In the genomic region with DNA sequence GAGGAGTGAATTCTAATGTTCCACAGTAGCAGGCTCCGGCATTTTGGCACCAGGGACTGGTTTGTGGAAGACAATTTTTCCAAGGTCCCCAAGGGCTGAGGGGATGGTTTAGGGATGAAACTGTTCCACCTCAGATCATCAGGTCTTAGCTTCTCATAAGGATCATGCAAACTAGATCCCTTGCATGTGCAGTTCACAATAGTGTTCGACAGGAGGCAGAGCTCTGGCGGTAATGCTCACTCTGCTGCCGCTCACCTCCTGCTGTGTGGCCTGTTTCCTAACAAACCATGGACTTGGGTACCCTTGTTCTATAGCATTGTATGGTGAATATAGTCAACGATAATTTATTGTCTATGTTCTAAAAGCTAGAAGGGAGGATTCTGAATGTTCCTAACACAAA, we compare ENCODE assay signal across 28 cellular contexts. TPM values are rescaled to one million over a fixed set of nuclear protein-coding genes. Genes with fewer than 3 reads are reported as not detected.
DNase-seq lines count a peak whose midpoint lies in the region; ATAC-seq, FAIRE-seq and TF ChIP-seq lines count a peak whose summit lies in the region.
"Had no signal": no experiment of that assay in that cellular context is flagged by ENCODE, and none has a peak within 500 bp of the region (broad histone marks: within the 10 kb centered on the region; RNA-seq: fewer than 3 reads in every experiment).

No MANE protein-coding gene starts in this region.

- ATAC-seq in HepG2 (peak; percentile 80), right lobe of liver (no peak)
- ATAC-seq: activated CD8-positive, alpha-beta T cell treated with anti-CD3 and anti-CD28 coated beads, Interleukin-2, amount 10 ng/mL, durations not matched to agents 7 days and 5 days; activated T-cell treated with anti-CD3 and anti-CD28 coated beads, Interleukin-2, amount 50 U/mL, for 4 hours; CD8-positive, alpha-beta T cell; effector memory CD8-positive, alpha-beta T cell; GM12878; heart right ventricle; lower lobe of right lung had no signal

- no peaks in the 10 kb centered on the region for H3K79me2 ChIP-seq in HepG2 (ENCODE audit: insufficient read depth, low read length)

- no peak overlapping the region for H3K4me2 ChIP-seq in HepG2 (ENCODE audit: low read depth, low read length)

- peak; percentile 30 for FAIRE-seq in HepG2 (lab: Jason Lieb, UNC)
- FAIRE-seq: astrocyte, GM12878 had no signal

- POLR2A ChIA-PET in HepG2 (lab: Yijun Ruan, JAX), result no interaction called here

- BruUV-seq in HepG2 (replicated peaks; lab: Mats Ljungman, UMichigan), result no TSS peak

- TF ChIP-seq CTCF in HepG2 (CRISPR knock-in tag; IDR thresholded peaks at IDR 0.05), result peak; percentile 31
- no peak for TF ChIP-seq CTCF in right lobe of liver (IDR thresholded peaks at IDR 0.05)
- TF ChIP-seq CTCF in LNCAP (IDR thresholded peaks at IDR 0.05), result peak; percentile 57
- 0 out of 2 replicates have a peak, but pooled peaks have one; percentile 7 for TF ChIP-seq CTCF in VCaP (conservative IDR thresholded peaks at IDR 0.05)

- WGBS in HepG2 (ENCODE audit: low lambda C conversion rate), result 2% methylated on average over 5 of the region's 5 CpGs
- WGBS in right lobe of liver (ENCODE audit: insufficient coverage, low coverage, low lambda C conversion rate, missing lambda C conversion rate), result 60% methylated on average over 1 of the region's 5 CpGs

- H3K27ac ChIP-seq in HepG2 (ENCODE audit: extremely low read length, insufficient read depth, low read length), result no peak overlapping the region
- no peak overlapping the region for H3K27ac ChIP-seq in right lobe of liver
- no peak overlapping the region for H3K27ac ChIP-seq in VCaP
- H3K27ac ChIP-seq: heart right ventricle, lower lobe of right lung, uterus had no signal

- no peak for TF ChIP-seq RAD21 in HepG2 (CRISPR knock-in tag; IDR thresholded peaks at IDR 0.05)

- no peak overlapping the region for H2AFZ ChIP-seq in HepG2 (ENCODE audit: low read length)

- H3K9me3 ChIP-seq in HepG2 (ENCODE audit: low read length) (no peaks in the 10 kb centered on the region), right lobe of liver (no peaks in the 10 kb centered on the region)
- H3K9me3 ChIP-seq: heart right ventricle, lower lobe of right lung, uterus had no signal

- H3K4me3 ChIP-seq in HepG2 (replicated peaks in 1 of 3; ENCODE audit: insufficient read depth in 1 of 3, low read depth in 2 of 3, low read length in 3 of 3) (no peak overlapping the region), right lobe of liver (no peak overlapping the region)
- H3K4me3 ChIP-seq: GM12878, heart right ventricle, lower lobe of right lung, uterus had no signal

- H3K27me3 ChIP-seq in HepG2 (ENCODE audit: control insufficient read depth in 1 of 2, insufficient read depth in 2 of 2, low read length in 2 of 2), result no peaks in the 10 kb centered on the region
- peaks cover 0 to 5% of the 10 kb centered on the region in 2 donors for H3K27me3 ChIP-seq in right lobe of liver
- H3K27me3 ChIP-seq: uterus had no signal

- TF ChIP-seq POLR2A in HepG2 (IDR thresholded peaks at IDR 0.05; ENCODE audit: insufficient read depth in 1 of 2, low read depth in 2 of 2, low read length in 2 of 2) (no peak), right lobe of liver (IDR thresholded peaks at IDR 0.05) (no peak)

- H4K20me1 ChIP-seq in HepG2 (ENCODE audit: insufficient read depth, low read length), result no peaks in the 10 kb centered on the region

- intact Hi-C loops in HepG2 (cut with micrococcal nuclease; ENCODE audit: unreplicated experiment) (loop anchor here (10.0 kb wide), 1 partner anchor 997 kb away; a partner anchor contains a TSS), right lobe of liver (cut with DNase I) (no loop called here)

- no peak for TF ChIP-seq EP300 in HepG2 (IDR thresholded peaks at IDR 0.05; ENCODE audit: low read depth in 2 of 2, low read length in 2 of 2)
- no peak for TF ChIP-seq EP300 in HepG2 (CRISPR knock-in tag; IDR thresholded peaks at IDR 0.05; ENCODE audit: borderline replicate concordance)

- H3K4me1 ChIP-seq in HepG2 (ENCODE audit: insufficient read depth, low read length) (no peaks in the 10 kb centered on the region), right lobe of liver (no peaks in the 10 kb centered on the region)
- H3K4me1 ChIP-seq: heart right ventricle, lower lobe of right lung, uterus had no signal

- CTCF ChIA-PET in HepG2 (lab: Yijun Ruan, JAX; ENCODE audit: low intra/inter-chr PET ratio, low total read pairs), result interaction anchor here (2.6 to 3.7 kb wide), 2 partner anchors 43 to 61 kb away, joined by 12 to 14 read pairs; no protein-coding TSS in a partner anchor

- in situ Hi-C loops in HepG2 (cut with HindIII; ENCODE audit: extremely low pct_ligation_motif_present, low pct_unique_long_range_greater_than_20kb), result no loop called here
- in situ Hi-C loops in G401 (cut with HindIII; ENCODE audit: low sequenced_read_pairs), result no loop called here

- H3K36me3 ChIP-seq in HepG2 (replicated peaks in 1 of 2; ENCODE audit: control insufficient read depth in 1 of 2, insufficient read depth in 2 of 2, low read length in 2 of 2) (no peaks in the 10 kb centered on the region), right lobe of liver (no peaks in the 10 kb centered on the region)
- H3K36me3 ChIP-seq: heart right ventricle, lower lobe of right lung, uterus had no signal

- DNase-seq in HepG2 (ENCODE audit: low spot score) (peak; percentile 4), right lobe of liver (no peak), DMS79 (lab: John Stamatoyannopoulos, UW) (no peak), SW 1271 (lab: John Stamatoyannopoulos, UW) (no peak), G401 (ENCODE audit: low spot score) (no peak), activated gamma-delta T cell (lab: John Stamatoyannopoulos, UW) (no peak)
- DNase-seq: activated CD4-positive, CD25-positive, alpha-beta regulatory T cell; activated CD8-positive, alpha-beta T cell treated with anti-CD3 and anti-CD28 coated beads, Interleukin-2, amount 10 ng/mL, durations not matched to agents 7 days and 5 days; activated T-cell treated with anti-CD3 and anti-CD28 coated beads, Interleukin-2, amount 50 U/mL, for 4 hours; CD8-positive, alpha-beta T cell; effector memory CD8-positive, alpha-beta T cell; HCEC 1CT; heart right ventricle; immature natural killer cell; IMR-90; lower lobe of right lung; NCI-H187 treated with DMSO at 0.1 percent for 48 hours; NCI-H446; nucleus accumbens; stimulated activated CD4-positive, alpha-beta T cell treated with anti-CD3 and anti-CD28 coated beads, Interleukin-12 subunit alpha, Interleukin-12 subunit beta, amount 100 ng/mL, for 4 hours; uterus had no signal

- no peak overlapping the region for H3K9ac ChIP-seq in HepG2 (ENCODE audit: insufficient read depth, low read depth, low read length)

TF ChIP-seq in HepG2, 621 proteins besides CTCF, POLR2A, EP300 and RAD21:
- TF ChIP-seq ZNF7 (CRISPR knock-in tag; IDR thresholded peaks at IDR 0.05), result no peak

RNA-seq across cellular contexts. Expression of a gene that starts 16.6 kb away (rescaled TPM):
- not detected in 2 replicates for total RNA-seq in HepG2 (2016; rRNA removed; fragmentation: Illumina TruSeq; extraction: Trizol)
- not detected in 2 replicates for total RNA-seq in HepG2 (2016; cell fraction: cytosol; rRNA removed; fragmentation: Illumina TruSeq; extraction: Trizol; ENCODE audit: low read depth)
- total RNA-seq in HepG2 (2016; cell fraction: insoluble cytoplasmic fraction; rRNA removed; fragmentation: Illumina TruSeq; extraction: Trizol), result not detected in 2 replicates
- not detected in 2 replicates for total RNA-seq in HepG2 (2016; cell fraction: membrane; rRNA removed; fragmentation: Illumina TruSeq; extraction: Trizol)
- not detected in 2 replicates for total RNA-seq in HepG2 (2016; cell fraction: nucleus; rRNA removed; fragmentation: Illumina TruSeq; extraction: Trizol)
- not detected in 2 replicates for polyA plus RNA-seq in HepG2 (2011; rRNA removed)
- polyA plus RNA-seq in HepG2 (2011; cell fraction: cytosol; rRNA removed), result not detected in 2 replicates
- not detected in 2 replicates for polyA plus RNA-seq in HepG2 (2011; cell fraction: nucleus; rRNA removed)
- not detected in 2 replicates for polyA plus RNA-seq in HepG2 (2012)
- not detected in 2 replicates for polyA plus RNA-seq in HepG2 (2016; cell fraction: cytosol; fragmentation: Illumina TruSeq; extraction: Trizol; ENCODE audit: low read depth)
- polyA plus RNA-seq in HepG2 (2016; cell fraction: insoluble cytoplasmic fraction; fragmentation: Illumina TruSeq; extraction: Trizol; ENCODE audit: low read depth), result not detected in 2 replicates
- not detected in 2 replicates for polyA plus RNA-seq in HepG2 (2016; cell fraction: membrane; fragmentation: Illumina TruSeq; extraction: Trizol; ENCODE audit: low read depth)
- not detected in 2 replicates for polyA plus RNA-seq in HepG2 (2016; cell fraction: nucleus; fragmentation: Illumina TruSeq; extraction: Trizol; ENCODE audit: insufficient read depth, low read depth)
- not detected in 2 replicates for polyA minus RNA-seq in HepG2 (2011; rRNA and poly(A)+ RNA removed; ENCODE audit: low replicate concordance)
- not detected in 2 replicates for polyA minus RNA-seq in HepG2 (2011; cell fraction: cytosol; rRNA and poly(A)+ RNA removed)
- not detected in 2 replicates for polyA minus RNA-seq in HepG2 (2011; cell fraction: nucleus; rRNA and poly(A)+ RNA removed)
- total RNA-seq in right lobe of liver, result not detected
- not detected in 2 replicates for total RNA-seq in G401 (2014; rRNA removed; shearing (Covaris generic))
- total RNA-seq: activated CD8-positive, alpha-beta T cell treated with anti-CD3 and anti-CD28 coated beads, Interleukin-2, amount 10 ng/mL, durations not matched to agents 7 days and 5 days; activated T-cell treated with anti-CD3 and anti-CD28 coated beads, Interleukin-2, amount 50 U/mL, for 4 hours; astrocyte; CD8-positive, alpha-beta T cell; cerebellum; GM12878; heart right ventricle; IMR-90; lower lobe of right lung; myocyte had no signal
- polyA plus RNA-seq: AG04450, GM12878, immature natural killer cell, IMR-90 had no signal

RNA-seq across cellular contexts. Expression of a gene that starts 37.7 kb away (rescaled TPM):
- total RNA-seq in HepG2 (2016; rRNA removed; fragmentation: Illumina TruSeq; extraction: Trizol), result not detected in 2 replicates
- total RNA-seq in HepG2 (2016; cell fraction: cytosol; rRNA removed; fragmentation: Illumina TruSeq; extraction: Trizol; ENCODE audit: low read depth), result under 0.01 TPM in 1 of 2 replicates, not detected in the other
- total RNA-seq in HepG2 (2016; cell fraction: insoluble cytoplasmic fraction; rRNA removed; fragmentation: Illumina TruSeq; extraction: Trizol), result not detected in 2 replicates
- not detected in 2 replicates for total RNA-seq in HepG2 (2016; cell fraction: membrane; rRNA removed; fragmentation: Illumina TruSeq; extraction: Trizol)
- not detected in 2 replicates for total RNA-seq in HepG2 (2016; cell fraction: nucleus; rRNA removed; fragmentation: Illumina TruSeq; extraction: Trizol)
- not detected in 2 replicates for polyA plus RNA-seq in HepG2 (2011; rRNA removed)
- not detected in 2 replicates for polyA plus RNA-seq in HepG2 (2011; cell fraction: cytosol; rRNA removed)
- not detected in 2 replicates for polyA plus RNA-seq in HepG2 (2011; cell fraction: nucleus; rRNA removed)
- polyA plus RNA-seq in HepG2 (2012), result not detected in 2 replicates
- polyA plus RNA-seq in HepG2 (2016; cell fraction: cytosol; fragmentation: Illumina TruSeq; extraction: Trizol; ENCODE audit: low read depth), result not detected in 2 replicates
- not detected in 2 replicates for polyA plus RNA-seq in HepG2 (2016; cell fraction: insoluble cytoplasmic fraction; fragmentation: Illumina TruSeq; extraction: Trizol; ENCODE audit: low read depth)
- not detected in 2 replicates for polyA plus RNA-seq in HepG2 (2016; cell fraction: membrane; fragmentation: Illumina TruSeq; extraction: Trizol; ENCODE audit: low read depth)
- not detected in 2 replicates for polyA plus RNA-seq in HepG2 (2016; cell fraction: nucleus; fragmentation: Illumina TruSeq; extraction: Trizol; ENCODE audit: insufficient read depth, low read depth)
- polyA minus RNA-seq in HepG2 (2011; rRNA and poly(A)+ RNA removed; ENCODE audit: low replicate concordance), result not detected in 2 replicates
- polyA minus RNA-seq in HepG2 (2011; cell fraction: cytosol; rRNA and poly(A)+ RNA removed), result not detected in 2 replicates
- polyA minus RNA-seq in HepG2 (2011; cell fraction: nucleus; rRNA and poly(A)+ RNA removed), result not detected in 2 replicates
- not detected for total RNA-seq in right lobe of liver
- total RNA-seq in G401 (2014; rRNA removed; shearing (Covaris generic)), result not detected in 2 replicates
- total RNA-seq: activated CD8-positive, alpha-beta T cell treated with anti-CD3 and anti-CD28 coated beads, Interleukin-2, amount 10 ng/mL, durations not matched to agents 7 days and 5 days; activated T-cell treated with anti-CD3 and anti-CD28 coated beads, Interleukin-2, amount 50 U/mL, for 4 hours; astrocyte; CD8-positive, alpha-beta T cell; cerebellum; GM12878; heart right ventricle; IMR-90; lower lobe of right lung; myocyte; uterus had no signal
- polyA plus RNA-seq: AG04450, GM12878, heart right ventricle, immature natural killer cell had no signal

Comparison
In these comparisons a context has a peak if more than half of its experiments do, and no peak if none do; other contexts are left out.
1. CTCF ChIP-seq: peak in HepG2 (single experiment), LNCAP (single experiment) and VCaP (single experiment); none in right lobe of liver (0 of 4).